Comparison of ENCODE assay signal across 8 cellular contexts in the genomic region with DNA sequence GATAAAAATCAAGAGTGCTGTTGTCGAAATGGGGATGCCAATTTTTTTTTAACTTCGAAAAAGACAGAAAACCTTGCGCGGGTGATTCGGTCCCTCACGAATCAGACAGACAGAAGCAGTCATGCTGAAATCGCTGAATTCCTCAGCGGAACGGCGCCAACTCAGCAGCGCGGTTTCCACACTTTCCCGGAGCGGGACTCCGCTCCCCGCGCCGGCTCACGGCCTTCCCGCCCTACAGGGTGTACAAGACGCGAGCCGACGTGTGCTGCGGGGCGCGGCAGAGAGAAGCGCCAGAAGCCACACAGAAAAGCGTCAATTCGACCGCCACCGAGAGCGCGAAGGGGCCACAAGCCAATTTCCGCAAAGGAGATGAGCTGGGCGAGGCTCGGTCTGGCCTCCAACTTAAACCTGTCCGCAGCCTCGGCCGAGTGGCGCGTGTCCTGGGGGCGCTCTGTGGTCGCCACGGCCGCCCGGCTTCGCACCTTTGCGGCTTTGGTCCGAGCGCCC. TPM values are rescaled to one million over a fixed set of nuclear protein-coding genes. Genes with fewer than 3 reads are reported as not detected.
DNase-seq lines count a peak whose midpoint lies in the region; ATAC-seq and TF ChIP-seq lines count a peak whose summit lies in the region.

No MANE protein-coding gene starts in this region.

- H3K27ac Mint-ChIP-seq in CD14-positive monocyte = no peak overlapping the region
- H3K27ac Mint-ChIP-seq in naive thymus-derived CD8-positive, alpha-beta T cell = peak overlapping the region in 7 of 10 donors; percentile 7 to 94 (median 83)

- H3K4me1 Mint-ChIP-seq in CD14-positive monocyte = peaks cover 11% of the 10 kb centered on the region
- peaks cover 0 to 9% (median 4%) of the 10 kb centered on the region in 4 donors for H3K4me1 Mint-ChIP-seq in naive thymus-derived CD8-positive, alpha-beta T cell

- TF ChIP-seq CTCF in CD14-positive monocyte (IDR thresholded peaks at IDR 0.05) = no peak

- ATAC-seq in GM19438 (IDR thresholded peaks at IDR 0.05; ENCODE audit: low read depth, unreplicated experiment) = peak; percentile 32
- peak; percentile 29 to 31 for ATAC-seq in naive thymus-derived CD8-positive, alpha-beta T cell
- ATAC-seq in left lobe of liver = no peak

- peak overlapping the region; percentile 64 to 91 for H3K4me3 Mint-ChIP-seq in CD14-positive monocyte
- peak overlapping the region; percentile 75 to 97 (median 90) for H3K4me3 Mint-ChIP-seq in naive thymus-derived CD8-positive, alpha-beta T cell

- DNase-seq in CD14-positive monocyte (ENCODE audit: low spot score) (no peak), NCI-H128 (lab: John Stamatoyannopoulos, UW; ENCODE audit: unreplicated experiment) (peak; percentile 25), caudate nucleus (lab: John Stamatoyannopoulos, UW) (peak in 35 of 61 donors; percentile 0 to 30 (median 5)), amniotic stem cell (lab: John Stamatoyannopoulos, UW) (no peak), left lobe of liver (ENCODE audit: low spot score) (no peak)
- peak in 6 of 10 donors; percentile 3 to 41 (median 12) for DNase-seq in naive thymus-derived CD8-positive, alpha-beta T cell
- DNase-seq in activated CD8-positive, alpha-beta memory T cell treated with anti-CD3 and anti-CD28 coated beads for 24 hours = no peak

- H3K9me3 Mint-ChIP-seq in CD14-positive monocyte = peaks cover 3 to 23% (median 16%) of the 10 kb centered on the region in 7 donors
- H3K9me3 Mint-ChIP-seq in naive thymus-derived CD8-positive, alpha-beta T cell = no peaks in the 10 kb centered on the region

- H3K36me3 Mint-ChIP-seq in CD14-positive monocyte = peaks cover 0 to 3% of the 10 kb centered on the region in 2 donors
- no peaks in the 10 kb centered on the region for H3K36me3 Mint-ChIP-seq in naive thymus-derived CD8-positive, alpha-beta T cell

- POLR2A ChIA-PET in naive thymus-derived CD8-positive, alpha-beta T cell (lab: Charles Lee) = interaction anchor here (1.4 to 1.6 kb wide), 2 partner anchors 232 to 309 kb away, joined by 3 to 11 read pairs; partner anchors contain the start of genes ABCB7 and RLIM

- intact Hi-C loops in CD14-positive monocyte (cut with micrococcal nuclease) = no loop called here

- H3K27me3 Mint-ChIP-seq in CD14-positive monocyte (ENCODE audit: low read depth in 3 of 3) = peaks cover 27 to 38% (median 36%) of the 10 kb centered on the region in 3 donors
- peaks cover 0 to 14% (median 3%) of the 10 kb centered on the region in 5 donors for H3K27me3 Mint-ChIP-seq in naive thymus-derived CD8-positive, alpha-beta T cell

- H3K27ac ChIP-seq in caudate nucleus (ENCODE audit: low read depth, low read length) = no peak overlapping the region

RNA-seq across cellular contexts. Expression of gene NEXMIF, which starts 1.3 kb away (rescaled TPM):
- polyA plus RNA-seq in CD14-positive monocyte = not detected
- 1 to 10 TPM; 1.5 to 1.8 TPM for total RNA-seq in naive thymus-derived CD8-positive, alpha-beta T cell
- polyA plus RNA-seq in naive thymus-derived CD8-positive, alpha-beta T cell = under 1 TPM; 0.07 to 0.97 (median 0.56) TPM
- total RNA-seq in left lobe of liver = 0.03 TPM

Comparison
In these comparisons a context has a peak if more than half of its experiments do, and no peak if none do; other contexts are left out.
1. DNase-seq: peak in NCI-H128 (single experiment), caudate nucleus (35 of 61) and naive thymus-derived CD8-positive, alpha-beta T cell (6 of 10); none in CD14-positive monocyte (single experiment), amniotic stem cell (single experiment), left lobe of liver (single experiment) and activated CD8-positive, alpha-beta memory T cell treated with anti-CD3 and anti-CD28 coated beads for 24 hours (single experiment).
2. H3K27ac Mint-ChIP-seq: peak in naive thymus-derived CD8-positive, alpha-beta T cell (7 of 10); none in CD14-positive monocyte (0 of 7).